In genomic region chr10:124696446-124697392, GRCh38 we compare ENCODE assay signal across 8 cellular contexts. TPM values are rescaled to one million over a fixed set of nuclear protein-coding genes. Genes with fewer than 3 reads are reported as not detected.
DNase-seq lines count a peak whose midpoint lies in the region; ATAC-seq and TF ChIP-seq lines count a peak whose summit lies in the region.

No MANE protein-coding gene starts in this region.

- no peaks in the 10 kb centered on the region for H3K9me3 ChIP-seq in neural progenitor cell (ENCODE audit: low read depth)

- H3K4me3 Mint-ChIP-seq in T-helper 2 cell treated with Interferon-gamma antibody and Interleukin-4, amounts not matched to agents 5 μg/mL and 100 μg/mL, for 36 hours, result peak overlapping the region; percentile 67
- no peak overlapping the region for H3K4me3 Mint-ChIP-seq in mesothelial cell of epicardium
- H3K4me3 Mint-ChIP-seq in neural progenitor cell, result no peak overlapping the region

- H3K9me3 Mint-ChIP-seq in T-helper 2 cell treated with Interferon-gamma antibody and Interleukin-4, amounts not matched to agents 5 μg/mL and 100 μg/mL, for 36 hours, result no peaks in the 10 kb centered on the region
- no peaks in the 10 kb centered on the region for H3K9me3 Mint-ChIP-seq in mesothelial cell of epicardium
- no peaks in the 10 kb centered on the region for H3K9me3 Mint-ChIP-seq in neural progenitor cell

- no peak overlapping the region for H3K4me3 ChIP-seq in neural progenitor cell

- peaks cover 50% of the 10 kb centered on the region for H3K36me3 Mint-ChIP-seq in T-helper 2 cell treated with Interferon-gamma antibody and Interleukin-4, amounts not matched to agents 5 μg/mL and 100 μg/mL, for 36 hours (ENCODE audit: low read depth)
- H3K36me3 Mint-ChIP-seq in mesothelial cell of epicardium (peaks cover 18% of the 10 kb centered on the region), neural progenitor cell (peaks cover 27% of the 10 kb centered on the region)

- peaks cover 60% of the 10 kb centered on the region for H3K4me1 Mint-ChIP-seq in T-helper 2 cell treated with Interferon-gamma antibody and Interleukin-4, amounts not matched to agents 5 μg/mL and 100 μg/mL, for 36 hours (ENCODE audit: low read depth)
- H3K4me1 Mint-ChIP-seq in mesothelial cell of epicardium (peaks cover 33% of the 10 kb centered on the region), neural progenitor cell (peaks cover 44% of the 10 kb centered on the region)

- peaks cover 7% of the 10 kb centered on the region for H3K4me1 ChIP-seq in neural progenitor cell

- ATAC-seq in GM18868 (IDR thresholded peaks at IDR 0.05; ENCODE audit: unreplicated experiment) (peak; percentile 65), HG02571 (IDR thresholded peaks at IDR 0.05; ENCODE audit: unreplicated experiment) (peak; percentile 65)

- no peak overlapping the region for H3K27ac ChIP-seq in neural progenitor cell

- no peaks in the 10 kb centered on the region for H3K27me3 Mint-ChIP-seq in T-helper 2 cell treated with Interferon-gamma antibody and Interleukin-4, amounts not matched to agents 5 μg/mL and 100 μg/mL, for 36 hours (ENCODE audit: low read depth)
- H3K27me3 Mint-ChIP-seq in mesothelial cell of epicardium (ENCODE audit: low read depth) (no peaks in the 10 kb centered on the region), neural progenitor cell (ENCODE audit: insufficient read depth, low read depth) (peaks cover 6% of the 10 kb centered on the region)

- H3K27me3 ChIP-seq in neural progenitor cell, result no peaks in the 10 kb centered on the region

- no peaks in the 10 kb centered on the region for H3K36me3 ChIP-seq in neural progenitor cell

- H3K4me2 ChIP-seq in neural progenitor cell, result no peak overlapping the region

- peak overlapping the region; percentile 91 for H3K27ac Mint-ChIP-seq in T-helper 2 cell treated with Interferon-gamma antibody and Interleukin-4, amounts not matched to agents 5 μg/mL and 100 μg/mL, for 36 hours
- H3K27ac Mint-ChIP-seq in mesothelial cell of epicardium (peak overlapping the region; percentile 76), neural progenitor cell (no peak overlapping the region)

- H3F3A ChIP-seq in neural progenitor cell (ENCODE audit: low read depth), result no peaks in the 10 kb centered on the region

- H2AFZ ChIP-seq in neural progenitor cell (replicated peaks), result no peak overlapping the region

- no peak overlapping the region for H3K9ac ChIP-seq in neural progenitor cell

- peaks cover under 1% of the 10 kb centered on the region for H3K79me2 ChIP-seq in neural progenitor cell (ENCODE audit: low read depth)

- DNase-seq in T-helper 2 cell treated with Interferon-gamma antibody and Interleukin-4, amounts not matched to agents 5 μg/mL and 100 μg/mL, for 36 hours (ENCODE audit: low spot score), result no peak
- no peak for DNase-seq in mesothelial cell of epicardium (ENCODE audit: low spot score in 2 of 2, unreplicated experiment in 2 of 2)
- DNase-seq in NCI-H748 treated with DMSO at 0.1 percent for 48 hours (lab: John Stamatoyannopoulos, UW), result no peak
- DNase-seq in superior temporal gyrus (ENCODE audit: extremely low spot score), result no peak
- no peak for DNase-seq in H4 (ENCODE audit: low spot score)
- DNase-seq in neural progenitor cell (ENCODE audit: low spot score), result no peak

- TF ChIP-seq CTCF in mesothelial cell of epicardium (IDR thresholded peaks at IDR 0.05; ENCODE audit: unreplicated experiment), result no peak
- no peak for TF ChIP-seq CTCF in neural progenitor cell (IDR thresholded peaks at IDR 0.05)

- peaks cover 34% of the 10 kb centered on the region for H4K20me1 ChIP-seq in neural progenitor cell (ENCODE audit: low read depth)

RNA-seq across cellular contexts. Expression of gene FAM53B, which starts 47.5 kb away (rescaled TPM):
- total RNA-seq in mesothelial cell of epicardium (40.7 to 43.0 TPM (median 42.0 TPM) in 3 replicates), neural progenitor cell (ENCODE audit: low replicate concordance) (15.3 and 44.1 TPM in 2 replicates)
- total RNA-seq in H4 (2014; rRNA removed; shearing (Covaris generic)), result 7.4 and 10.5 TPM in 2 replicates
